Comparison of ENCODE assay signal across 24 cellular contexts in genomic region chrX:40007136-40007535, GRCh38.
A peak's percentile ranks its signal among the peaks of the same experiment; 100 is the strongest.
DNase-seq lines count a peak whose midpoint lies in the region; ATAC-seq and TF ChIP-seq lines count a peak whose summit lies in the region.
"Had no signal": no experiment of that assay in that cellular context is flagged by ENCODE, and none has a peak within 500 bp of the region (broad histone marks: within the 10 kb centered on the region; RNA-seq: fewer than 3 reads in every experiment).

No MANE protein-coding gene starts in this region.

- H2AFZ ChIP-seq in hepatocyte, result no peak overlapping the region

- 38% methylated on average over 21 of the region's 21 CpGs for WGBS in hepatocyte (ENCODE audit: low lambda C conversion rate, missing lambda C conversion rate)

- peaks cover 0 to 7% (median 0%) of the 10 kb centered on the region in 7 donors for H3K9me3 Mint-ChIP-seq in CD4-positive, CD25-positive, alpha-beta regulatory T cell
- H3K9me3 Mint-ChIP-seq in IgD-negative memory B cell (peaks cover 0 to 2% (median 0%) of the 10 kb centered on the region in 3 donors), neural crest cell (no peaks in the 10 kb centered on the region)
- H3K9me3 Mint-ChIP-seq: activated naive CD4-positive, alpha-beta T cell treated with anti-CD3 and anti-CD28 coated beads, Interleukin-2, amount 10 ng/mL, durations not matched to agents 7 days and 5 days; activated T-cell treated with anti-CD3 and anti-CD28 coated beads, Interleukin-2, amount 50 U/mL, for 72 hours had no signal

- no peak for TF ChIP-seq CTCF in hepatocyte (IDR thresholded peaks at IDR 0.05; ENCODE audit: poor library complexity)
- no peak for TF ChIP-seq CTCF in neural crest cell (conservative IDR thresholded peaks at IDR 0.05)

- H3K4me1 Mint-ChIP-seq in CD4-positive, CD25-positive, alpha-beta regulatory T cell, result peaks cover 0 to 46% (median 12%) of the 10 kb centered on the region in 4 donors
- peaks cover 7 to 31% (median 8%) of the 10 kb centered on the region in 3 donors for H3K4me1 Mint-ChIP-seq in IgD-negative memory B cell
- H3K4me1 Mint-ChIP-seq in neural crest cell, result peaks cover 66% of the 10 kb centered on the region

- no peak overlapping the region for H3K27ac ChIP-seq in CD4-positive, CD25-positive, alpha-beta regulatory T cell (ENCODE audit: insufficient read depth, low read length, poor library complexity, severe bottlenecking)
- no peak overlapping the region for H3K27ac ChIP-seq in hepatocyte
- H3K27ac ChIP-seq: A549; BLaER1 treated with 17β-estradiol and CSF1 and Interleukin-3, amounts not matched to agents 10 nM and 100 nM; epithelial cell of prostate; pancreas had no signal

- H3K36me3 ChIP-seq in CD4-positive, CD25-positive, alpha-beta regulatory T cell (ENCODE audit: control insufficient read depth, insufficient read depth, low read length), result no peaks in the 10 kb centered on the region
- H3K36me3 ChIP-seq in hepatocyte (replicated peaks; ENCODE audit: insufficient read depth, low read depth), result no peaks in the 10 kb centered on the region
- H3K36me3 ChIP-seq: BLaER1 treated with 17β-estradiol and CSF1 and Interleukin-3, amounts not matched to agents 10 nM and 100 nM; pancreas had no signal

- no peak overlapping the region for H3K4me3 ChIP-seq in CD4-positive, CD25-positive, alpha-beta regulatory T cell (ENCODE audit: low read depth, low read length)
- H3K4me3 ChIP-seq in hepatocyte, result no peak overlapping the region
- H3K4me3 ChIP-seq: A549, K562, pancreas had no signal

- H3K79me2 ChIP-seq in hepatocyte, result no peaks in the 10 kb centered on the region

- H3K27ac Mint-ChIP-seq in CD4-positive, CD25-positive, alpha-beta regulatory T cell, result no peak overlapping the region
- peak overlapping the region in 2 of 3 donors; percentile 65 to 67 for H3K27ac Mint-ChIP-seq in IgD-negative memory B cell
- H3K27ac Mint-ChIP-seq in neural crest cell (ENCODE audit: unreplicated experiment), result no peak overlapping the region
- H3K27ac Mint-ChIP-seq: activated naive CD4-positive, alpha-beta T cell treated with anti-CD3 and anti-CD28 coated beads, Interleukin-2, amount 10 ng/mL, durations not matched to agents 7 days and 5 days; activated T-cell treated with anti-CD3 and anti-CD28 coated beads, Interleukin-2, amount 50 U/mL, for 72 hours had no signal

- H4K20me1 ChIP-seq in hepatocyte (ENCODE audit: insufficient read depth, poor library complexity, severe bottlenecking), result no peaks in the 10 kb centered on the region

- H3K36me3 Mint-ChIP-seq in CD4-positive, CD25-positive, alpha-beta regulatory T cell, result no peaks in the 10 kb centered on the region
- H3K36me3 Mint-ChIP-seq in IgD-negative memory B cell (no peaks in the 10 kb centered on the region), neural crest cell (ENCODE audit: low read depth) (no peaks in the 10 kb centered on the region)
- H3K36me3 Mint-ChIP-seq: activated naive CD4-positive, alpha-beta T cell treated with anti-CD3 and anti-CD28 coated beads, Interleukin-2, amount 10 ng/mL, durations not matched to agents 7 days and 5 days; naive B cell had no signal

- H3K4me1 ChIP-seq in CD4-positive, CD25-positive, alpha-beta regulatory T cell (ENCODE audit: control insufficient read depth, insufficient read depth, low read length, poor library complexity, severe bottlenecking), result peaks cover 37% of the 10 kb centered on the region
- peaks cover 79% of the 10 kb centered on the region for H3K4me1 ChIP-seq in hepatocyte (ENCODE audit: insufficient read depth)
- H3K4me1 ChIP-seq: pancreas had no signal

- DNase-seq in CD4-positive, CD25-positive, alpha-beta regulatory T cell, result no peak
- DNase-seq in hepatocyte (ENCODE audit: low spot score) (no peak), neural crest cell (ENCODE audit: low read depth, low spot score) (no peak), NCI-H345 (lab: John Stamatoyannopoulos, UW) (no peak), SIG-M5 treated with dmso at 0.1 percent for 504 hours (lab: John Stamatoyannopoulos, UW; ENCODE audit: unreplicated experiment) (no peak), Ammon's horn (ENCODE audit: low spot score) (no peak), NCI-H1105 (lab: John Stamatoyannopoulos, UW) (no peak)
- DNase-seq: activated CD4-positive, alpha-beta T cell treated with anti-CD3 and anti-CD28 coated beads for 4 hours; activated T-cell treated with anti-CD3 and anti-CD28 coated beads, Interleukin-2, amount 50 U/mL, for 72 hours; anterior cingulate cortex; EL; naive B cell; NCI-H146; NCI-H748 treated with DMSO at 0.1 percent for 48 hours; pancreas; stimulated activated CD4-positive, alpha-beta T cell treated with anti-CD3 and anti-CD28 coated beads, Interleukin-15, amount 100 ng/mL, for 24 hours had no signal

- H3K4me2 ChIP-seq in hepatocyte, result peak overlapping the region; percentile 53
- H3K4me2 ChIP-seq: A549 had no signal

- H3K9me2 ChIP-seq in hepatocyte (replicated peaks; ENCODE audit: insufficient read depth), result no peaks in the 10 kb centered on the region

- no peaks in the 10 kb centered on the region for H3K9me3 ChIP-seq in CD4-positive, CD25-positive, alpha-beta regulatory T cell (ENCODE audit: control insufficient read depth in 2 of 2, low read length in 2 of 2)
- H3K9me3 ChIP-seq in hepatocyte (ENCODE audit: low read depth), result no peaks in the 10 kb centered on the region
- H3K9me3 ChIP-seq: A549, pancreas had no signal

- peaks cover 47% of the 10 kb centered on the region for H3K27me3 Mint-ChIP-seq in CD4-positive, CD25-positive, alpha-beta regulatory T cell
- H3K27me3 Mint-ChIP-seq in IgD-negative memory B cell (peaks cover 58% of the 10 kb centered on the region), neural crest cell (ENCODE audit: low read depth) (peaks cover 65% of the 10 kb centered on the region)

- peaks cover 4% of the 10 kb centered on the region for H3K27me3 ChIP-seq in CD4-positive, CD25-positive, alpha-beta regulatory T cell (ENCODE audit: control insufficient read depth, insufficient read depth, low read length)
- peaks cover 71% of the 10 kb centered on the region for H3K27me3 ChIP-seq in hepatocyte

- ATAC-seq in CD4-positive, CD25-positive, alpha-beta regulatory T cell (ENCODE audit: low read depth in 2 of 2), result no peak
- ATAC-seq: A549, HCT116, K562, pancreas, sciatic nerve had no signal

- peak overlapping the region in 3 of 4 donors; percentile 16 to 59 (median 26) for H3K4me3 Mint-ChIP-seq in CD4-positive, CD25-positive, alpha-beta regulatory T cell
- peak overlapping the region in 3 of 4 donors; percentile 27 to 68 (median 64) for H3K4me3 Mint-ChIP-seq in IgD-negative memory B cell
- H3K4me3 Mint-ChIP-seq in neural crest cell, result peak overlapping the region; percentile 75

Comparison
In these comparisons a context has a peak if more than half of its experiments do, and no peak if none do; other contexts are left out.
1. H3K27ac Mint-ChIP-seq: peak in IgD-negative memory B cell (2 of 3); none in CD4-positive, CD25-positive, alpha-beta regulatory T cell (0 of 3) and neural crest cell (single experiment).
2. Peak in every context shown above with its lines, with median percentiles within 50 percentile points of each other: H3K4me3 Mint-ChIP-seq.